Comparison of ENCODE assay signal across 8 cellular contexts in genomic region chr15:40045572-40046217, GRCh38. TPM values are rescaled to one million over a fixed set of nuclear protein-coding genes. Genes with fewer than 3 reads are reported as not detected.
A peak's percentile ranks its signal among the peaks of the same experiment; 100 is the strongest.
DNase-seq lines count a peak whose midpoint lies in the region; ATAC-seq and TF ChIP-seq lines count a peak whose summit lies in the region.

No MANE protein-coding gene starts in this region.

- CTCF ChIA-PET in activated CD4-positive, alpha-beta T cell treated with anti-CD3 and anti-CD28 coated beads, Interleukin-2, amount 10 ng/mL, durations not matched to agents 7 days and 5 days (lab: Charles Lee) = interaction anchor here (0.8 to 2.3 kb wide), 24 partner anchors 10 to 359 kb away, joined by 3 to 24 read pairs (median 3); no protein-coding TSS in a partner anchor

- H3K36me3 ChIP-seq in NT2/D1 (ENCODE audit: insufficient read depth, insufficient read length, low read length) = peaks cover 22% of the 10 kb centered on the region
- no peaks in the 10 kb centered on the region for H3K36me3 ChIP-seq in left ventricle myocardium inferior
- H3K36me3 ChIP-seq in subcutaneous abdominal adipose tissue (ENCODE audit: control insufficient read depth in 5 of 5, insufficient read depth in 5 of 5, low read length in 5 of 5) = no peaks in the 10 kb centered on the region
- no peaks in the 10 kb centered on the region for H3K36me3 ChIP-seq in H7 (replicated peaks; ENCODE audit: control insufficient read depth, insufficient read depth, low read length)

- peaks cover 69% of the 10 kb centered on the region for H3K4me1 Mint-ChIP-seq in activated CD4-positive, alpha-beta T cell treated with anti-CD3 and anti-CD28 coated beads, Interleukin-2, amount 10 ng/mL, durations not matched to agents 7 days and 5 days

- H3K4me3 Mint-ChIP-seq in activated CD4-positive, alpha-beta T cell treated with anti-CD3 and anti-CD28 coated beads, Interleukin-2, amount 10 ng/mL, durations not matched to agents 7 days and 5 days = no peak overlapping the region

- no peaks in the 10 kb centered on the region for H3K27me3 Mint-ChIP-seq in activated CD4-positive, alpha-beta T cell treated with anti-CD3 and anti-CD28 coated beads, Interleukin-2, amount 10 ng/mL, durations not matched to agents 7 days and 5 days

- POLR2A ChIA-PET in activated CD4-positive, alpha-beta T cell treated with anti-CD3 and anti-CD28 coated beads, Interleukin-2, amount 10 ng/mL, durations not matched to agents 7 days and 5 days (lab: Charles Lee) = interaction anchor here (0.9 kb wide), 1 partner anchor 60 kb away, joined by 3 read pairs; no protein-coding TSS in a partner anchor

- H3K4me1 ChIP-seq in NT2/D1 (ENCODE audit: insufficient read depth, insufficient read length) (peaks cover 11% of the 10 kb centered on the region), left ventricle myocardium inferior (peaks cover 62% of the 10 kb centered on the region), subcutaneous abdominal adipose tissue (ENCODE audit: control insufficient read depth in 5 of 5, insufficient read depth in 5 of 5, low read length in 5 of 5) (peaks cover 17 to 52% (median 37%) of the 10 kb centered on the region in 5 donors)

- DNase-seq in activated CD4-positive, alpha-beta T cell treated with anti-CD3 and anti-CD28 coated beads, Interleukin-2, amount 10 ng/mL, durations not matched to agents 7 days and 5 days = no peak
- no peak for DNase-seq in activated CD4-positive, alpha-beta T cell treated with anti-CD3 and anti-CD28 coated beads, Interleukin-2, amount 50 U/mL, for 48 hours
- DNase-seq in NT2/D1 (ENCODE audit: low read depth, low spot score) (no peak), left ventricle myocardium inferior (no peak), amygdala (lab: John Stamatoyannopoulos, UW) (no peak), H7 (no peak)

- H3K27ac ChIP-seq in left ventricle myocardium inferior (replicated peaks) = peak overlapping the region; percentile 42
- peak overlapping the region; percentile 50 for H3K27ac ChIP-seq in subcutaneous abdominal adipose tissue (ENCODE audit: low read depth, low read length)

- no peaks in the 10 kb centered on the region for H3K9me3 Mint-ChIP-seq in activated CD4-positive, alpha-beta T cell treated with anti-CD3 and anti-CD28 coated beads, Interleukin-2, amount 10 ng/mL, durations not matched to agents 7 days and 5 days

- H3K27ac Mint-ChIP-seq in activated CD4-positive, alpha-beta T cell treated with anti-CD3 and anti-CD28 coated beads, Interleukin-2, amount 10 ng/mL, durations not matched to agents 7 days and 5 days = peak overlapping the region; percentile 72

- no peak for TF ChIP-seq CTCF in left ventricle myocardium inferior (IDR thresholded peaks at IDR 0.05; ENCODE audit: borderline replicate concordance)

- H3K9ac ChIP-seq in NT2/D1 (ENCODE audit: insufficient read length, low read depth) (peak overlapping the region; percentile 36), subcutaneous abdominal adipose tissue (ENCODE audit: low read length in 5 of 5) (no peak overlapping the region)

- intact Hi-C loops in left ventricle myocardium inferior (cut with micrococcal nuclease) = loop anchor here (10.0 kb wide), 3 partner anchors 59 to 229 kb away; partner anchors contain the start of gene BMF

- no peak overlapping the region for H3K4me3 ChIP-seq in NT2/D1 (ENCODE audit: insufficient read length, low read depth)
- peak overlapping the region; percentile 26 for H3K4me3 ChIP-seq in left ventricle myocardium inferior
- H3K4me3 ChIP-seq in subcutaneous abdominal adipose tissue (ENCODE audit: low read depth in 1 of 5, low read length in 5 of 5) = peak overlapping the region in 1 of 5 donors; percentile 40
- no peak overlapping the region for H3K4me3 ChIP-seq in H7 (ENCODE audit: insufficient read depth, low read depth, low read length)

- H3K27me3 ChIP-seq in NT2/D1 (ENCODE audit: insufficient read depth, insufficient read length) (no peaks in the 10 kb centered on the region), left ventricle myocardium inferior (ENCODE audit: low read depth) (no peaks in the 10 kb centered on the region), subcutaneous abdominal adipose tissue (ENCODE audit: control insufficient read depth in 5 of 5, insufficient read depth in 4 of 5, low read length in 5 of 5) (no peaks in the 10 kb centered on the region), H7 (ENCODE audit: control insufficient read depth, insufficient read depth, low read length) (no peaks in the 10 kb centered on the region)

- H3K36me3 Mint-ChIP-seq in activated CD4-positive, alpha-beta T cell treated with anti-CD3 and anti-CD28 coated beads, Interleukin-2, amount 10 ng/mL, durations not matched to agents 7 days and 5 days (ENCODE audit: low read depth) = peaks cover 14% of the 10 kb centered on the region

- no peak for ATAC-seq in GM19397 (IDR thresholded peaks at IDR 0.05; ENCODE audit: unreplicated experiment)

- no peaks in the 10 kb centered on the region for H3K9me3 ChIP-seq in NT2/D1 (ENCODE audit: insufficient read depth, low read length)
- no peaks in the 10 kb centered on the region for H3K9me3 ChIP-seq in left ventricle myocardium inferior (replicated peaks)
- H3K9me3 ChIP-seq in subcutaneous abdominal adipose tissue (ENCODE audit: control insufficient read depth in 5 of 5, low read length in 5 of 5) = no peaks in the 10 kb centered on the region

RNA-seq across cellular contexts. Expression of gene SRP14, which starts 6.7 kb away (rescaled TPM):
- total RNA-seq in activated CD4-positive, alpha-beta T cell treated with anti-CD3 and anti-CD28 coated beads, Interleukin-2, amount 10 ng/mL, durations not matched to agents 7 days and 5 days = 100 to 1,000 TPM; 145 to 150 TPM
- 240 TPM for total RNA-seq in left ventricle myocardium inferior
- 148 and 156 TPM in 2 replicates for total RNA-seq in H7 (2014; rRNA removed; shearing (Covaris generic))
